In genomic region chr19:8662263-8662662, GRCh38 we compare ENCODE assay signal across 20 cellular contexts. TPM values are rescaled to one million over a fixed set of nuclear protein-coding genes. Genes with fewer than 3 reads are reported as not detected.
"Had no signal": no experiment of that assay in that cellular context is flagged by ENCODE, and none has a peak within 500 bp of the region (broad histone marks: within the 10 kb centered on the region; RNA-seq: fewer than 3 reads in every experiment).

No MANE protein-coding gene starts in this region.

- DNase-seq: activated CD4-positive, CD25-positive, alpha-beta regulatory T cell treated with anti-CD3 and anti-CD28 coated beads, Interleukin-2, amount 50 U/mL, for 72 hours; activated gamma-delta T cell treated with Interleukin-2 at 50 U/mL for 16 hours; cortex of kidney; erythroblast; foreskin melanocyte; glutamatergic neuron; hippocampal formation; SK-N-SH; stimulated activated CD4-positive, alpha-beta T cell treated with anti-CD3 and anti-CD28 coated beads, Interleukin-4, amount 100 ng/mL, for 1 hour; testis; upper lobe of left lung had no signal

- H3K4me1 ChIP-seq: ascending aorta, pancreas, testis had no signal

- H3K27ac ChIP-seq: ascending aorta, pancreas, testis, upper lobe of left lung had no signal

- H3K4me3 ChIP-seq: ascending aorta, pancreas, smooth muscle cell, testis, upper lobe of left lung had no signal

- ATAC-seq: left lobe of liver, pancreas, sciatic nerve had no signal

- H3K27me3 ChIP-seq: ascending aorta, pancreas, testis, upper lobe of left lung had no signal

- H3K9me3 ChIP-seq: ascending aorta, pancreas, SK-N-SH, testis, upper lobe of left lung had no signal

- H3K4me2 ChIP-seq: SK-N-SH, smooth muscle cell had no signal

- H3K36me3 ChIP-seq: ascending aorta, pancreas, upper lobe of left lung had no signal

- H3K9ac ChIP-seq: SK-N-SH had no signal

- FAIRE-seq: endometrium, keratinocyte, pancreas had no signal

RNA-seq across cellular contexts. Expression of gene NFILZ, which starts 31.8 kb away (rescaled TPM):
- total RNA-seq: ascending aorta, left lobe of liver, lung microvascular endothelial cell, myocyte, pancreas, sciatic nerve, smooth muscle cell, upper lobe of left lung had no signal
- polyA plus RNA-seq: keratinocyte, pancreas, SK-N-SH, smooth muscle cell had no signal

RNA-seq across cellular contexts. Expression of gene ACTL9, which starts 36.3 kb away (rescaled TPM):
- total RNA-seq: ascending aorta, left lobe of liver, lung microvascular endothelial cell, myocyte, pancreas, sciatic nerve, smooth muscle cell, upper lobe of left lung had no signal
- polyA plus RNA-seq: keratinocyte, pancreas, SK-N-SH, smooth muscle cell had no signal

RNA-seq across cellular contexts. Expression of gene ADAMTS10, which starts 51.7 kb away (rescaled TPM):
- polyA plus RNA-seq: keratinocyte had no signal

RNA-seq across cellular contexts. Expression of gene OR2Z1, which starts 59.2 kb away (rescaled TPM):
- total RNA-seq: ascending aorta, left lobe of liver, lung microvascular endothelial cell, myocyte, pancreas, sciatic nerve, smooth muscle cell, upper lobe of left lung had no signal
- polyA plus RNA-seq: keratinocyte, pancreas, SK-N-SH, smooth muscle cell had no signal
